17 cellular contexts compared by ENCODE assay signal in the genomic region with DNA sequence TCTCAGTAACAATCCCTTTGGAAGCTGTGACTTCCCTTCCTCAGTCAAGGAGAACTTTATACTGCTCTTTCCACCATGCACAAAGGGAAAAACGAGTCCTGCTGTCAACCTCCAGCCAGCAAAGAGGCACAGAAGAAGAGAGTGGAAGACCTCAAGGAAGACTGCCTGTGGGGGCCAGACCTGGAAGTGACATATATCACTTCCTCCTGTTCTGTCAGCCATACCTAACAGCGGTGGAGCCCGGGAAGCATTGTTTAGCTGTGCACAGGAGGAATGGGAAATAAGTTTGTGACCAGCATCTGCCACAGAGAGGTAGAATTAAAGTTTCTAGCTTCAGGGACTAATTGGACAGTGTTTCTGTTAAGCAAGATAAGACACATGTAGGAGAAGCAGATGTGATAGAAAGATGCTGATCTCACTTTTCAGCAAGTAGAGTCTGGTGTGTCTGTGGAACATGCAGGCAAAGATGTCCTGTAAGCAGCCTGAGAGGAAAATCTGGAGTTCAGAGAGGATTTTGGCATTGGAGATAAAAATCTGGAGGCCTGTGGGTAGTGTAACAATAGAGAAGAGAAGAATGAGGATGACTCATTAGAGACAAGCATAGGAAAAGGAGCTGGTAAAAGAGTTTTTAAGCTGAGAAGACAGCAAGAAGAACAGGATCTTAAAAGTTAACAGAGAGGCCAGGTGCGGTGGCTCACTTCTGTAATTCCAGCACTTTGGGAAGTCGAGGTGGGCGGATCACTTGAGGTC.
DNase-seq lines count a peak whose midpoint lies in the region; ATAC-seq and TF ChIP-seq lines count a peak whose summit lies in the region.
"Had no signal": no experiment of that assay in that cellular context is flagged by ENCODE, and none has a peak within 500 bp of the region (broad histone marks: within the 10 kb centered on the region; RNA-seq: fewer than 3 reads in every experiment).

No MANE protein-coding gene starts in this region.

- no peaks in the 10 kb centered on the region for H3K36me3 Mint-ChIP-seq in stimulated activated memory B cell treated with anti-CD40 and anti-IgM and Interleukin-4, amounts not matched to agents 10 μg/mL and 1 μg/mL and 100 μg/mL, for 72 hours
- H3K36me3 Mint-ChIP-seq: activated naive CD4-positive, alpha-beta T cell treated with anti-CD3 and anti-CD28 coated beads, Interleukin-2, amount 50 U/mL, for 72 hours had no signal

- DNase-seq in AG09309 (ENCODE audit: low read depth) (peak; percentile 14), adipocyte (ENCODE audit: low read depth) (peak; percentile 70), fibroblast of the aortic adventitia (ENCODE audit: low read depth) (peak; percentile 85), SIG-M5 treated with dmso at 0.1 percent for 504 hours (lab: John Stamatoyannopoulos, UW; ENCODE audit: unreplicated experiment) (no peak), LoVo (ENCODE audit: low spot score) (no peak), NCI-H524 (lab: John Stamatoyannopoulos, UW) (no peak)
- DNase-seq: DND-41; gastrocnemius medialis; IMR-90; mucosa of descending colon; NCI-H1930; NCI-H69; stimulated activated CD4-positive, alpha-beta T cell treated with anti-CD3 and anti-CD28 coated beads, Interleukin-2, amount 100 ng/mL, for 24 hours had no signal

- no peak for ATAC-seq in stimulated activated memory B cell treated with anti-CD40 and anti-IgM and Interleukin-4, amounts not matched to agents 10 μg/mL and 1 μg/mL and 100 μg/mL, for 72 hours
- ATAC-seq: gastrocnemius medialis, mucosa of descending colon had no signal

- peaks cover 8% of the 10 kb centered on the region for H3K4me1 Mint-ChIP-seq in stimulated activated memory B cell treated with anti-CD40 and anti-IgM and Interleukin-4, amounts not matched to agents 10 μg/mL and 1 μg/mL and 100 μg/mL, for 72 hours

- POLR2A ChIA-PET in HEK293 (lab: Yijun Ruan, JAX), result no interaction called here

- no peak overlapping the region for H3K9ac ChIP-seq in adipocyte (ENCODE audit: low read length)

- H3K4me1 ChIP-seq in HEK293 (ENCODE audit: control insufficient read depth, insufficient read depth, low read length), result peaks cover 9% of the 10 kb centered on the region; the same call in 1 of the 2 replicates
- H3K4me1 ChIP-seq in adipocyte (ENCODE audit: control insufficient read depth, insufficient read depth, low read length), result peaks cover 11% of the 10 kb centered on the region

- TF ChIP-seq CTCF in AG09309 (IDR thresholded peaks at IDR 0.05; ENCODE audit: control insufficient read depth, insufficient read depth, low read depth, low read length, missing control alignments) (no peak), HEK293 (tag by site-specific recombination; IDR thresholded peaks at IDR 0.05) (no peak), fibroblast of the aortic adventitia (IDR thresholded peaks at IDR 0.05; ENCODE audit: insufficient read depth, low read length) (no peak)

- H3K4me3 Mint-ChIP-seq in stimulated activated memory B cell treated with anti-CD40 and anti-IgM and Interleukin-4, amounts not matched to agents 10 μg/mL and 1 μg/mL and 100 μg/mL, for 72 hours, result no peak overlapping the region

- H3K9me3 Mint-ChIP-seq in stimulated activated memory B cell treated with anti-CD40 and anti-IgM and Interleukin-4, amounts not matched to agents 10 μg/mL and 1 μg/mL and 100 μg/mL, for 72 hours, result no peaks in the 10 kb centered on the region

- H3K36me3 ChIP-seq in HEK293 (ENCODE audit: control insufficient read depth in 2 of 2, insufficient read depth in 1 of 2, low read length in 2 of 2) (no peaks in the 10 kb centered on the region), adipocyte (ENCODE audit: control insufficient read depth, insufficient read depth, low read length, severe bottlenecking) (no peaks in the 10 kb centered on the region)
- H3K36me3 ChIP-seq: gastrocnemius medialis, SJCRH30 had no signal

- H3K9me3 ChIP-seq in HEK293 (ENCODE audit: control insufficient read depth, insufficient read depth, low read depth, low read length) (no peaks in the 10 kb centered on the region), adipocyte (ENCODE audit: control insufficient read depth, low read length) (no peaks in the 10 kb centered on the region)
- H3K9me3 ChIP-seq: gastrocnemius medialis, mucosa of descending colon, SJCRH30 had no signal

- peaks cover 4% of the 10 kb centered on the region for H3K27me3 ChIP-seq in adipocyte (replicated peaks; ENCODE audit: control insufficient read depth, insufficient read depth, low read length)
- H3K27me3 ChIP-seq: gastrocnemius medialis, SJCRH30 had no signal

- no peak overlapping the region for H3K4me3 ChIP-seq in AG09309 (ENCODE audit: control insufficient read depth, low read depth, low read length)
- H3K4me3 ChIP-seq in HEK293 (ENCODE audit: low read depth, low read length), result no peak overlapping the region
- H3K4me3 ChIP-seq in adipocyte (ENCODE audit: low read length), result no peak overlapping the region
- H3K4me3 ChIP-seq in fibroblast of the aortic adventitia (ENCODE audit: low read depth, low read length), result no peak overlapping the region
- H3K4me3 ChIP-seq: gastrocnemius medialis, mucosa of descending colon, SJCRH30 had no signal

- peaks cover 12% of the 10 kb centered on the region for H3K27me3 Mint-ChIP-seq in stimulated activated memory B cell treated with anti-CD40 and anti-IgM and Interleukin-4, amounts not matched to agents 10 μg/mL and 1 μg/mL and 100 μg/mL, for 72 hours

- no peak overlapping the region for H3K27ac Mint-ChIP-seq in stimulated activated memory B cell treated with anti-CD40 and anti-IgM and Interleukin-4, amounts not matched to agents 10 μg/mL and 1 μg/mL and 100 μg/mL, for 72 hours
- H3K27ac Mint-ChIP-seq: activated naive CD4-positive, alpha-beta T cell treated with anti-CD3 and anti-CD28 coated beads, Interleukin-2, amount 50 U/mL, for 72 hours had no signal

- CTCF ChIA-PET in HEK293 (lab: Yijun Ruan, JAX), result interaction anchor here (0.9 to 1.2 kb wide), 2 partner anchors 61 to 111 kb away, joined by 3 to 4 read pairs; no protein-coding TSS in a partner anchor

- no peak overlapping the region for H3K27ac ChIP-seq in HEK293 (ENCODE audit: extremely low read depth, low read depth, low read length)
- H3K27ac ChIP-seq: gastrocnemius medialis, SJCRH30 had no signal

TF ChIP-seq in HEK293, 187 proteins besides CTCF, POLR2A, EP300 and RAD21:
- TF ChIP-seq, protein P1, sequence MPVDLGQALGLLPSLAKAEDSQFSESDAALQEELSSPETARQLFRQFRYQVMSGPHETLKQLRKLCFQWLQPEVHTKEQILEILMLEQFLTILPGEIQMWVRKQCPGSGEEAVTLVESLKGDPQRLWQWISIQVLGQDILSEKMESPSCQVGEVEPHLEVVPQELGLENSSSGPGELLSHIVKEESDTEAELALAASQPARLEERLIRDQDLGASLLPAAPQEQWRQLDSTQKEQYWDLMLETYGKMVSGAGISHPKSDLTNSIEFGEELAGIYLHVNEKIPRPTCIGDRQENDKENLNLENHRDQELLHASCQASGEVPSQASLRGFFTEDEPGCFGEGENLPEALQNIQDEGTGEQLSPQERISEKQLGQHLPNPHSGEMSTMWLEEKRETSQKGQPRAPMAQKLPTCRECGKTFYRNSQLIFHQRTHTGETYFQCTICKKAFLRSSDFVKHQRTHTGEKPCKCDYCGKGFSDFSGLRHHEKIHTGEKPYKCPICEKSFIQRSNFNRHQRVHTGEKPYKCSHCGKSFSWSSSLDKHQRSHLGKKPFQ (tag by site-specific recombination; IDR thresholded peaks at IDR 0.05), result no peak
- TF ChIP-seq ZNF785 (tag by site-specific recombination; IDR thresholded peaks at IDR 0.05), result no peak
- TF ChIP-seq ZBTB8A (tag by site-specific recombination; IDR thresholded peaks at IDR 0.05), result no peak
- no peak for TF ChIP-seq ZNF747 (tag by site-specific recombination; IDR thresholded peaks at IDR 0.05)
- TF ChIP-seq ZBTB17 (tag by site-specific recombination; IDR thresholded peaks at IDR 0.05), result peak; percentile 25; the same call in 1 of the 2 replicates
- TF ChIP-seq SP7 (tag by site-specific recombination; IDR thresholded peaks at IDR 0.05), result no peak

Comparison
In these comparisons a context has a peak if more than half of its experiments do, and no peak if none do; other contexts are left out.
1. DNase-seq: peak in AG09309 (single experiment), adipocyte (single experiment) and fibroblast of the aortic adventitia (single experiment); none in SIG-M5 treated with dmso at 0.1 percent for 504 hours (single experiment), LoVo (single experiment) and NCI-H524 (0 of 2).